Comparison of ENCODE assay signal across 18 cellular contexts in the genomic region with DNA sequence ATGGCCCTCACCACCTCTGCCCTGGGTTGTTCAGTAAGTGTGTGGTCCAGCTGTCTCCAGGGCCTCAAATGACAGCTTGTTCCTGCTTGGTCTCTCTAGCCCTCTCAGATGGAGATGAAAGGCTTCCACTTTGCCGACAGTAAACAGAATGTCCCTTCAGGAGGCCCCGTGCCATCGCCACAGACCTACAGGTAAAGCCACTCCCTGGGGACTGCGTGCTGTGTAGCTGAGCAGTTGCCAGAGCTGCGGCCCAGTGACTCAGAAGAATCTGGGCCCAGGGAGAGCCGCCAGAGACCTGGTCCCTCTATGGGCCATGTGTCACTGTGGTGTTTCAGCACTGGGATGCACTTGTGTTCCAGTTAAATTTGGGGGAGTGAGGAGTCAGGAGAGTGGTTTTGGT. TPM values are rescaled to one million over a fixed set of nuclear protein-coding genes. Genes with fewer than 3 reads are reported as not detected.
"Had no signal": no experiment of that assay in that cellular context is flagged by ENCODE, and none has a peak within 500 bp of the region (broad histone marks: within the 10 kb centered on the region; RNA-seq: fewer than 3 reads in every experiment).

No MANE protein-coding gene starts in this region.

- H3K9me2 ChIP-seq: SK-N-SH had no signal

- H3K27ac Mint-ChIP-seq: activated CD4-positive, alpha-beta T cell treated with anti-CD3 and anti-CD28 coated beads, Interleukin-2, amount 10 ng/mL, durations not matched to agents 24 days and 14 days; activated T-helper 1 cell treated with anti-CD3 and anti-CD28 coated beads, Interleukin-12 subunit alpha, Interleukin-12 subunit beta, Interleukin-2, Interleukin-4 antibody, amounts not matched to agents 30 ng/mL and 10 ng/mL and 1 ng/mL, durations not matched to agents 14 hours and 24 hours and 36 hours; natural killer cell treated with Interleukin-12 subunit alpha and Interleukin-12 subunit beta and Interleukin-15 and Interleukin-18, amount 100 ng/mL, for 72 hours; T-helper 1 cell treated with Interleukin-12 subunit alpha and Interleukin-12 subunit beta and Interleukin-4 antibody, amounts not matched to agents 30 μg/mL and 1 μg/mL, for 36 hours; WTC11 had no signal

- H3K27ac ChIP-seq: brain microvascular endothelial cell, ovary, transverse colon had no signal

- H3K9ac ChIP-seq: SK-N-SH had no signal

- H3K4me1 Mint-ChIP-seq: WTC11 had no signal

- H3K4me2 ChIP-seq: SK-N-SH had no signal

- H3K27me3 Mint-ChIP-seq: activated CD4-positive, alpha-beta T cell treated with anti-CD3 and anti-CD28 coated beads, Interleukin-2, amount 10 ng/mL, durations not matched to agents 24 days and 14 days; natural killer cell treated with Interleukin-12 subunit alpha and Interleukin-12 subunit beta and Interleukin-15 and Interleukin-18, amount 100 ng/mL, for 72 hours had no signal

- H3K27me3 ChIP-seq: brain microvascular endothelial cell, ovary, transverse colon had no signal

- ATAC-seq: mucosa of descending colon; natural killer cell treated with Interleukin-12 subunit alpha and Interleukin-12 subunit beta and Interleukin-15 and Interleukin-18, amount 100 ng/mL, for 72 hours; WTC11 had no signal

- H3K36me3 ChIP-seq: ovary had no signal

- H3K4me1 ChIP-seq: transverse colon had no signal

- H3K9me3 ChIP-seq: mucosa of descending colon, ovary, SK-N-SH, transverse colon had no signal

- DNase-seq: activated CD4-positive, alpha-beta T cell treated with anti-CD3 and anti-CD28 coated beads, Interleukin-2, amount 10 ng/mL, durations not matched to agents 24 days and 14 days; activated naive CD4-positive, alpha-beta T cell treated with Interleukin-2 at 50 U/mL for 16 hours; brain microvascular endothelial cell; head of caudate nucleus; mucosa of descending colon; ovary; retina; SK-N-SH; transverse colon had no signal

- H3K4me3 Mint-ChIP-seq: activated CD4-positive, alpha-beta T cell treated with anti-CD3 and anti-CD28 coated beads, Interleukin-2, amount 10 ng/mL, durations not matched to agents 24 days and 14 days; activated T-helper 1 cell treated with anti-CD3 and anti-CD28 coated beads, Interleukin-12 subunit alpha, Interleukin-12 subunit beta, Interleukin-2, Interleukin-4 antibody, amounts not matched to agents 30 ng/mL and 10 ng/mL and 1 ng/mL, durations not matched to agents 14 hours and 24 hours and 36 hours; natural killer cell treated with Interleukin-12 subunit alpha and Interleukin-12 subunit beta and Interleukin-15 and Interleukin-18, amount 100 ng/mL, for 72 hours; T-helper 1 cell treated with Interleukin-12 subunit alpha and Interleukin-12 subunit beta and Interleukin-4 antibody, amounts not matched to agents 30 μg/mL and 1 μg/mL, for 36 hours; WTC11 had no signal

- FAIRE-seq: islet of Langerhans had no signal

- H3K9me3 Mint-ChIP-seq: activated CD4-positive, alpha-beta T cell treated with anti-CD3 and anti-CD28 coated beads, Interleukin-2, amount 10 ng/mL, durations not matched to agents 24 days and 14 days; activated T-helper 1 cell treated with anti-CD3 and anti-CD28 coated beads, Interleukin-12 subunit alpha, Interleukin-12 subunit beta, Interleukin-2, Interleukin-4 antibody, amounts not matched to agents 30 ng/mL and 10 ng/mL and 1 ng/mL, durations not matched to agents 14 hours and 24 hours and 36 hours; natural killer cell treated with Interleukin-12 subunit alpha and Interleukin-12 subunit beta and Interleukin-15 and Interleukin-18, amount 100 ng/mL, for 72 hours; T-helper 1 cell treated with Interleukin-12 subunit alpha and Interleukin-12 subunit beta and Interleukin-4 antibody, amounts not matched to agents 30 μg/mL and 1 μg/mL, for 36 hours; WTC11 had no signal

- H3K4me3 ChIP-seq: mucosa of descending colon, ovary, transverse colon had no signal

RNA-seq across cellular contexts. Expression of gene PRRT1B, which starts 53.3 kb away (rescaled TPM):
- total RNA-seq: activated CD4-positive, alpha-beta T cell treated with anti-CD3 and anti-CD28 coated beads, Interleukin-2, amount 10 ng/mL, durations not matched to agents 24 days and 14 days; activated T-helper 1 cell treated with anti-CD3 and anti-CD28 coated beads, Interleukin-12 subunit alpha, Interleukin-12 subunit beta, Interleukin-2, Interleukin-4 antibody, amounts not matched to agents 30 ng/mL and 10 ng/mL and 1 ng/mL, durations not matched to agents 14 hours and 24 hours and 36 hours; dermis microvascular lymphatic vessel endothelial cell; lung microvascular endothelial cell; natural killer cell treated with Interleukin-12 subunit alpha and Interleukin-12 subunit beta and Interleukin-15 and Interleukin-18, amount 100 ng/mL, for 72 hours; skeletal muscle tissue had no signal
- polyA plus RNA-seq: esophagus, ovary, SK-N-SH had no signal
